In the genomic region with DNA sequence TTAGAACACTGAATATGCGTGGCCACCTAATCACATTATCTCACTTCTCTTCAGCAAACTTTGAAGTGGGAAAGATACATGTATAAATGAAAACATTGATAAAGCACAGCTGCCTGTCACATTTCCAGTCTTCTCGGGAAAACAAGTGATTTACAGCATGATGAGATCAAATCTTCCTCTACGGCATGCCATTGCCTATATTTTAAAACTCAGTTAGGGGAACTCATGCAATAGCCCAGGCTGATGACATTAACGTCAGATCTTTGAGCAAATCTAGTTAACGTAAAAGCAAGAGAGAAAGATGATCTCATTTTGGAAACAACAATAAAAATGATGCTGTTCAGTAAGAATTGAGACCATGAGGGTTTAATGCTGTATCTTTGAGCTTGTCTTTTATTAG, we compare ENCODE assay signal across 1 cellular context.
TF ChIP-seq lines count a peak whose summit lies in the region.

No MANE protein-coding gene starts in this region.

TF ChIP-seq in SK-N-SH treated with all-trans-retinoic acid at 6 μM for 48 hours, 23 proteins besides CTCF, POLR2A, EP300 and RAD21 (continued from another document):
- TF ChIP-seq, protein P1, sequence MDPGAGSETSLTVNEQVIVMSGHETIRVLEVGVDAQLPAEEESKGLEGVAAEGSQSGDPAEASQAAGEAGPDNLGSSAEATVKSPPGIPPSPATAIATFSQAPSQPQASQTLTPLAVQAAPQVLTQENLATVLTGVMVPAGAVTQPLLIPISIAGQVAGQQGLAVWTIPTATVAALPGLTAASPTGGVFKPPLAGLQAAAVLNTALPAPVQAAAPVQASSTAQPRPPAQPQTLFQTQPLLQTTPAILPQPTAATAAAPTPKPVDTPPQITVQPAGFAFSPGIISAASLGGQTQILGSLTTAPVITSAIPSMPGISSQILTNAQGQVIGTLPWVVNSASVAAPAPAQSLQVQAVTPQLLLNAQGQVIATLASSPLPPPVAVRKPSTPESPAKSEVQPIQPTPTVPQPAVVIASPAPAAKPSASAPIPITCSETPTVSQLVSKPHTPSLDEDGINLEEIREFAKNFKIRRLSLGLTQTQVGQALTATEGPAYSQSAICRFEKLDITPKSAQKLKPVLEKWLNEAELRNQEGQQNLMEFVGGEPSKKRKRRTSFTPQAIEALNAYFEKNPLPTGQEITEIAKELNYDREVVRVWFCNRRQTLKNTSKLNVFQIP (CRISPR knock-in tag; IDR thresholded peaks at IDR 0.05; ENCODE audit: borderline replicate concordance, low read depth): no peak
- peak; percentile 84 for TF ChIP-seq ISL1 (CRISPR knock-in tag; IDR thresholded peaks at IDR 0.05)
- TF ChIP-seq, protein P2, sequence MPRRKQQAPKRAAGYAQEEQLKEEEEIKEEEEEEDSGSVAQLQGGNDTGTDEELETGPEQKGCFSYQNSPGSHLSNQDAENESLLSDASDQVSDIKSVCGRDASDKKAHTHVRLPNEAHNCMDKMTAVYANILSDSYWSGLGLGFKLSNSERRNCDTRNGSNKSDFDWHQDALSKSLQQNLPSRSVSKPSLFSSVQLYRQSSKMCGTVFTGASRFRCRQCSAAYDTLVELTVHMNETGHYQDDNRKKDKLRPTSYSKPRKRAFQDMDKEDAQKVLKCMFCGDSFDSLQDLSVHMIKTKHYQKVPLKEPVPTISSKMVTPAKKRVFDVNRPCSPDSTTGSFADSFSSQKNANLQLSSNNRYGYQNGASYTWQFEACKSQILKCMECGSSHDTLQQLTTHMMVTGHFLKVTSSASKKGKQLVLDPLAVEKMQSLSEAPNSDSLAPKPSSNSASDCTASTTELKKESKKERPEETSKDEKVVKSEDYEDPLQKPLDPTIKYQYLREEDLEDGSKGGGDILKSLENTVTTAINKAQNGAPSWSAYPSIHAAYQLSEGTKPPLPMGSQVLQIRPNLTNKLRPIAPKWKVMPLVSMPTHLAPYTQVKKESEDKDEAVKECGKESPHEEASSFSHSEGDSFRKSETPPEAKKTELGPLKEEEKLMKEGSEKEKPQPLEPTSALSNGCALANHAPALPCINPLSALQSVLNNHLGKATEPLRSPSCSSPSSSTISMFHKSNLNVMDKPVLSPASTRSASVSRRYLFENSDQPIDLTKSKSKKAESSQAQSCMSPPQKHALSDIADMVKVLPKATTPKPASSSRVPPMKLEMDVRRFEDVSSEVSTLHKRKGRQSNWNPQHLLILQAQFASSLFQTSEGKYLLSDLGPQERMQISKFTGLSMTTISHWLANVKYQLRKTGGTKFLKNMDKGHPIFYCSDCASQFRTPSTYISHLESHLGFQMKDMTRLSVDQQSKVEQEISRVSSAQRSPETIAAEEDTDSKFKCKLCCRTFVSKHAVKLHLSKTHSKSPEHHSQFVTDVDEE (CRISPR knock-in tag; IDR thresholded peaks at IDR 0.05): peak; percentile 86
- TF ChIP-seq, protein P3, sequence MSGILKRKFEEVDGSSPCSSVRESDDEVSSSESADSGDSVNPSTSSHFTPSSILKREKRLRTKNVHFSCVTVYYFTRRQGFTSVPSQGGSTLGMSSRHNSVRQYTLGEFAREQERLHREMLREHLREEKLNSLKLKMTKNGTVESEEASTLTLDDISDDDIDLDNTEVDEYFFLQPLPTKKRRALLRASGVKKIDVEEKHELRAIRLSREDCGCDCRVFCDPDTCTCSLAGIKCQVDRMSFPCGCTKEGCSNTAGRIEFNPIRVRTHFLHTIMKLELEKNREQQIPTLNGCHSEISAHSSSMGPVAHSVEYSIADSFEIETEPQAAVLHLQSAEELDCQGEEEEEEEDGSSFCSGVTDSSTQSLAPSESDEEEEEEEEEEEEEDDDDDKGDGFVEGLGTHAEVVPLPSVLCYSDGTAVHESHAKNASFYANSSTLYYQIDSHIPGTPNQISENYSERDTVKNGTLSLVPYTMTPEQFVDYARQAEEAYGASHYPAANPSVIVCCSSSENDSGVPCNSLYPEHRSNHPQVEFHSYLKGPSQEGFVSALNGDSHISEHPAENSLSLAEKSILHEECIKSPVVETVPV (CRISPR knock-in tag; IDR thresholded peaks at IDR 0.05): 0 out of 2 replicates have a peak, but pooled peaks have one; percentile 11
- TF ChIP-seq GLIS3 (CRISPR knock-in tag; IDR thresholded peaks at IDR 0.05): no peak
- TF ChIP-seq BACH2 (CRISPR knock-in tag; IDR thresholded peaks at IDR 0.05; ENCODE audit: borderline replicate concordance): no peak
- TF ChIP-seq ZFP30 (CRISPR knock-in tag; IDR thresholded peaks at IDR 0.05): no peak
- TF ChIP-seq ESRRG (CRISPR knock-in tag; IDR thresholded peaks at IDR 0.05): 0 out of 2 replicates have a peak, but pooled peaks have one; percentile 32
